1 cellular context compared by ENCODE assay signal in the genomic region with DNA sequence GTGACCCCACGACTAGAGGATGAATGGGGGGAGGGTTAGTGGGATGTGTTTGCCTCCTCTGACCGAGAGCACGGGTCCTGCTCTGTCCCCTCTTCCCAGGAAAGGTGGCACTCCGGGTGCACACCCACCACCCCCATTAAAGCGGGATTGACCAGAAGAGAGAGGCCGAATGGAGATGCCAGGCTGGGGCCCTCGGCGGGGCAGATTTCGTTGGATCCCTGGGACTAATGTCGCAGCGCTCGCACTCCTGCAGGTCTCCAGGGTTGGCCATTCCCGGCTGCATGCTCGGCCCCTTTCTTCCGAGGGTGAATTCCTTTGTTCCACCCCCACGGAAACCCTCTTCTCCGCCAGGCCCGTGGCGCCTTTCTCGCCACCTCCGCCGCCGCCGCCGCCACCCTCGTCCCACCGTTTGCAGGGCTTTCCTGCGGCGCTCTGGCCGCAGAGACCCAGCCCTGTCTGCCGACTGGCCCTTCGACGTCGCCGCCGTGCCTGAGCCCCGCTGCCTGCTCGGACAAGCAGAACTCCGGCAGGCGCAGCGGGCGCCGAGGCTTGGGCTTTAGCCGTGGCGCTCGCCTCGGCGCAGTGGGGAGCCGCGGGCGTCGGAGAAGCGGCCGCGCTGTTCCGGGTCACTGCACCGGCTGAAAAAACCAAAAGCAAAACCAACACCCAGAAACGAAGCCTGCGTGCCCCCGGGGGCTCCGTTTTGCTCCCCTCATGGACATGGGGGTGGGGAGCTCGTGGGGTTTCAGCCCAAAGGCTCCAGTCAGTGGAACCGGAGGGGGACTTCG.
TF ChIP-seq lines count a peak whose summit lies in the region.

No MANE protein-coding gene starts in this region.

TF ChIP-seq in HepG2, 621 proteins besides CTCF, POLR2A, EP300 and RAD21:
- TF ChIP-seq STAG1 (CRISPR knock-in tag; IDR thresholded peaks at IDR 0.05) (no peak), RNF2 (conservative IDR thresholded peaks at IDR 0.05; ENCODE audit: low read depth) (0 out of 2 replicates have a peak, but pooled peaks have one; percentile 52)
